In genomic region chr17:75530837-75531723, GRCh38 we compare ENCODE assay signal across 24 cellular contexts. TPM values are rescaled to one million over a fixed set of nuclear protein-coding genes. Genes with fewer than 3 reads are reported as not detected.
A peak's percentile ranks its signal among the peaks of the same experiment; 100 is the strongest.
DNase-seq lines count a peak whose midpoint lies in the region; ATAC-seq, FAIRE-seq and TF ChIP-seq lines count a peak whose summit lies in the region.
"Had no signal": no experiment of that assay in that cellular context is flagged by ENCODE, and none has a peak within 500 bp of the region (broad histone marks: within the 10 kb centered on the region; RNA-seq: fewer than 3 reads in every experiment).

No MANE protein-coding gene starts in this region.

- H3K9me2 ChIP-seq in PC-9 (ENCODE audit: insufficient read depth) = no peaks in the 10 kb centered on the region

- H3K36me3 ChIP-seq in BLaER1 (peaks cover 28% of the 10 kb centered on the region), PC-9 (ENCODE audit: low read depth) (peaks cover 4% of the 10 kb centered on the region; the same call in 1 of the 2 replicates)
- H3K36me3 ChIP-seq: uterus had no signal

- TF ChIP-seq CTCF in PC-9 (conservative IDR thresholded peaks at IDR 0.05) (no peak), progenitor cell of endocrine pancreas (IDR thresholded peaks at IDR 0.05; ENCODE audit: unreplicated experiment) (no peak), D721Med (IDR thresholded peaks at IDR 0.05; ENCODE audit: insufficient read depth, missing control alignments) (no peak)

- POLR2A ChIA-PET in PC-9 (lab: Charles Lee; ENCODE audit: unreplicated experiment) = interaction anchor here (0.7 to 1.9 kb wide), 2 partner anchors 18 to 57 kb away, joined by 3 to 24 read pairs; no protein-coding TSS in a partner anchor

- ATAC-seq in left colon = peak; percentile 18
- ATAC-seq: activated CD4-positive, alpha-beta T cell treated with anti-CD3 and anti-CD28 coated beads for 36 hours; sciatic nerve; stimulated activated naive CD8-positive, alpha-beta T cell treated with anti-CD3 and anti-CD28 coated beads, Interleukin-15, Interleukin-2, amounts not matched to agents 100 U/mL and 50 U/mL, for 24 hours had no signal

- H3K27me3 ChIP-seq in BLaER1 = peaks cover 13% of the 10 kb centered on the region; the same call in 1 of the 2 replicates
- no peaks in the 10 kb centered on the region for H3K27me3 ChIP-seq in PC-9 (ENCODE audit: insufficient read depth, low read depth)
- H3K27me3 ChIP-seq: uterus had no signal

- H3K4me3 Mint-ChIP-seq in progenitor cell of endocrine pancreas (ENCODE audit: low read depth) = no peak overlapping the region
- H3K4me3 Mint-ChIP-seq: activated CD4-positive, alpha-beta T cell treated with anti-CD3 and anti-CD28 coated beads for 36 hours; CD14-positive monocyte had no signal

- H3K9ac ChIP-seq in BLaER1 = 0 out of 2 replicates have a peak overlapping the region, but pooled peaks have one; percentile 1
- H3K9ac ChIP-seq: parathyroid adenoma had no signal

- intact Hi-C loops in PC-9 (cut with micrococcal nuclease; ENCODE audit: unreplicated experiment) = loop anchor here (1.0 to 5.0 kb wide), 2 partner anchors 18 to 116 kb away; a partner anchor contains a TSS
- intact Hi-C loops in left colon (cut with DNase I, micrococcal nuclease) = no loop called here

- DNase-seq in PC-9 (peak in 1 of 2 experiments; percentile 23), left colon (no peak), progenitor cell of endocrine pancreas (ENCODE audit: low spot score, unreplicated experiment) (no peak), D721Med (ENCODE audit: insufficient read length, low spot score) (no peak), NCI-H1417 treated with DMSO at 0.1 percent for 48 hours (lab: John Stamatoyannopoulos, UW) (no peak), NCI-H1930 (lab: John Stamatoyannopoulos, UW) (no peak), NCI-H2196 (lab: John Stamatoyannopoulos, UW; ENCODE audit: unreplicated experiment) (no peak)
- DNase-seq: activated CD4-positive, alpha-beta T cell treated with anti-CD3 and anti-CD28 coated beads for 36 hours; activated effector memory CD4-positive, alpha-beta T cell treated with Interleukin-2 at 50 U/mL for 16 hours; dorsolateral prefrontal cortex; erythroblast; GDM1; HCEC 1CT; naive B cell; NCI-H187; NK-92 treated with Interleukin-12 subunit alpha and Interleukin-12 subunit beta, amount 100 ng/mL, for 24 hours; RPMI8226; stimulated activated naive CD8-positive, alpha-beta T cell treated with anti-CD3 and anti-CD28 coated beads, Interleukin-15, Interleukin-2, amounts not matched to agents 100 U/mL and 50 U/mL, for 24 hours; uterus had no signal

- peak overlapping the region; percentile 93 for H3K27ac Mint-ChIP-seq in progenitor cell of endocrine pancreas
- H3K27ac Mint-ChIP-seq: activated CD4-positive, alpha-beta T cell treated with anti-CD3 and anti-CD28 coated beads for 36 hours had no signal

- no peak overlapping the region for H2AFZ ChIP-seq in PC-9
- H2AFZ ChIP-seq: parathyroid adenoma had no signal

- H3K4me3 ChIP-seq in BLaER1 (no peak overlapping the region), PC-9 (no peak overlapping the region)
- H3K4me3 ChIP-seq: dorsolateral prefrontal cortex, uterus had no signal

- H3K9me3 ChIP-seq in BLaER1 = no peaks in the 10 kb centered on the region
- H3K9me3 ChIP-seq in PC-9 (ENCODE audit: insufficient read depth, low read depth) = no peaks in the 10 kb centered on the region
- H3K9me3 ChIP-seq: uterus had no signal

- no peaks in the 10 kb centered on the region for H3K27me3 Mint-ChIP-seq in progenitor cell of endocrine pancreas
- H3K27me3 Mint-ChIP-seq: activated CD4-positive, alpha-beta T cell treated with anti-CD3 and anti-CD28 coated beads for 36 hours; naive B cell had no signal

- H3K79me2 ChIP-seq in PC-9 (ENCODE audit: low read depth) = peaks cover 63% of the 10 kb centered on the region

- no peak overlapping the region; the same call in 1 of the 2 replicates for H3K27ac ChIP-seq in BLaER1
- peak overlapping the region; percentile 89 for H3K27ac ChIP-seq in PC-9
- H3K27ac ChIP-seq: dorsolateral prefrontal cortex, parathyroid adenoma, uterus had no signal

- FAIRE-seq in D721Med (lab: Jason Lieb, UNC) = no peak
- FAIRE-seq: TTC549 had no signal

- H4K20me1 ChIP-seq in BLaER1 (peaks cover 44% of the 10 kb centered on the region), PC-9 (ENCODE audit: insufficient read depth) (no peaks in the 10 kb centered on the region; the same call in 1 of the 2 replicates)

- peaks cover 51% of the 10 kb centered on the region for H3K4me1 Mint-ChIP-seq in progenitor cell of endocrine pancreas (ENCODE audit: low read depth)

- peaks cover 6% of the 10 kb centered on the region for H3K36me3 Mint-ChIP-seq in progenitor cell of endocrine pancreas (ENCODE audit: insufficient read depth)
- H3K36me3 Mint-ChIP-seq: naive B cell had no signal

- peaks cover 59% of the 10 kb centered on the region for H3K4me1 ChIP-seq in BLaER1
- peaks cover 34% of the 10 kb centered on the region for H3K4me1 ChIP-seq in PC-9 (replicated peaks; ENCODE audit: insufficient read depth)
- H3K4me1 ChIP-seq: parathyroid adenoma had no signal

- H3K4me2 ChIP-seq in BLaER1 (peak overlapping the region; percentile 52), PC-9 (peak overlapping the region; percentile 68)

- TSS peak; percentile 88 for BruUV-seq in PC-9 (replicated peaks; lab: Mats Ljungman, UMichigan)

- CTCF ChIA-PET in PC-9 (lab: Charles Lee) = interaction anchor here (1.0 kb wide), 1 partner anchor 102 kb away, joined by 3 read pairs; no protein-coding TSS in a partner anchor

- no peaks in the 10 kb centered on the region for H3K9me3 Mint-ChIP-seq in progenitor cell of endocrine pancreas (ENCODE audit: low read depth)
- H3K9me3 Mint-ChIP-seq: naive B cell had no signal

- H3F3A ChIP-seq in PC-9 (ENCODE audit: insufficient read depth, low read depth) = peaks cover 30% of the 10 kb centered on the region; the same call in 1 of the 2 replicates

RNA-seq across cellular contexts. Expression of gene LLGL2, which starts 5.6 kb away (rescaled TPM):
- total RNA-seq in PC-9 (2021) (138 and 156 TPM in 2 replicates), left colon (100 to 1,000 TPM; 447 to 529 TPM), progenitor cell of endocrine pancreas (232 and 235 TPM in 2 replicates)

RNA-seq across cellular contexts. Expression of gene TSEN54, which starts 14.8 kb away (rescaled TPM):
- total RNA-seq in PC-9 (2021) (42.6 and 45.1 TPM in 2 replicates), left colon (10 to 100 TPM; 30.1 to 38.9 TPM), progenitor cell of endocrine pancreas (56.0 and 56.4 TPM in 2 replicates)

RNA-seq across cellular contexts. Expression of gene CASKIN2, which starts 15.7 kb away (rescaled TPM):
- 24.4 and 25.4 TPM in 2 replicates for total RNA-seq in PC-9 (2021)
- 10 to 100 TPM; 28.4 to 30.6 TPM for total RNA-seq in left colon
- total RNA-seq in progenitor cell of endocrine pancreas = 47.6 and 50.6 TPM in 2 replicates

RNA-seq across cellular contexts. Expression of gene MYO15B, which starts 56.5 kb away (rescaled TPM):
- 53.5 and 79.7 TPM in 2 replicates for total RNA-seq in PC-9 (2021)
- total RNA-seq in left colon = 100 to 1,000 TPM; 575 to 676 TPM
- 336 and 337 TPM in 2 replicates for total RNA-seq in progenitor cell of endocrine pancreas
